ENCODE assay signal across 13 cellular contexts in genomic region chr10:49139000-49139865, GRCh38. TPM values are rescaled to one million over a fixed set of nuclear protein-coding genes. Genes with fewer than 3 reads are reported as not detected.
A peak's percentile ranks its signal among the peaks of the same experiment; 100 is the strongest.
DNase-seq lines count a peak whose midpoint lies in the region; ATAC-seq, FAIRE-seq and TF ChIP-seq lines count a peak whose summit lies in the region.
"Had no signal": no experiment of that assay in that cellular context is flagged by ENCODE, and none has a peak within 500 bp of the region (broad histone marks: within the 10 kb centered on the region; RNA-seq: fewer than 3 reads in every experiment).

No MANE protein-coding gene starts in this region.

- POLR2A ChIA-PET in HepG2 (lab: Yijun Ruan, JAX): no interaction called here

- no peak overlapping the region for H3K4me2 ChIP-seq in HepG2 (ENCODE audit: low read depth, low read length)

- no peaks in the 10 kb centered on the region for H3K9me3 ChIP-seq in mucosa of rectum (ENCODE audit: control insufficient read depth in 2 of 2, low read length in 2 of 2)
- H3K9me3 ChIP-seq in HepG2 (ENCODE audit: low read length): no peaks in the 10 kb centered on the region

- H3K9ac ChIP-seq in mucosa of rectum (ENCODE audit: low read depth in 1 of 2, low read length in 2 of 2) (no peak overlapping the region), HepG2 (ENCODE audit: insufficient read depth, low read depth, low read length) (no peak overlapping the region)

- H3K27me3 ChIP-seq in mucosa of rectum (ENCODE audit: control insufficient read depth in 2 of 2, insufficient read depth in 2 of 2, low read length in 2 of 2) (no peaks in the 10 kb centered on the region), HepG2 (ENCODE audit: control insufficient read depth in 1 of 2, insufficient read depth in 2 of 2, low read length in 2 of 2) (peaks cover 0 to 1% of the 10 kb centered on the region in 2 experiments; a peak in 3 of 5 replicates)

- no peak for TF ChIP-seq RAD21 in HepG2 (CRISPR knock-in tag; IDR thresholded peaks at IDR 0.05)

- ATAC-seq in HepG2 (no peak), GM18520 (IDR thresholded peaks at IDR 0.05; ENCODE audit: unreplicated experiment) (no peak), HG02610 (IDR thresholded peaks at IDR 0.05; ENCODE audit: unreplicated experiment) (no peak)
- ATAC-seq: left lobe of liver had no signal

- WGBS in HepG2 (ENCODE audit: low lambda C conversion rate): 13% methylated on average over 6 of the region's 8 CpGs

- no peaks in the 10 kb centered on the region for H3K36me3 ChIP-seq in mucosa of rectum (ENCODE audit: control insufficient read depth in 2 of 2, insufficient read depth in 2 of 2, low read length in 2 of 2)
- no peaks in the 10 kb centered on the region for H3K36me3 ChIP-seq in HepG2 (replicated peaks in 1 of 2; ENCODE audit: control insufficient read depth in 1 of 2, insufficient read depth in 2 of 2, low read length in 2 of 2)

- no peaks in the 10 kb centered on the region for H3K79me2 ChIP-seq in HepG2 (ENCODE audit: insufficient read depth, low read length)

- peak; percentile 43 for DNase-seq in AG09319 (ENCODE audit: extremely low read depth, low read depth)
- DNase-seq in LHCN-M2 (ENCODE audit: low read depth): peak; percentile 85
- DNase-seq in cardiac fibroblast (ENCODE audit: low read depth in 2 of 2): peak; percentile 17 to 66
- DNase-seq in OCI-M2 (lab: John Stamatoyannopoulos, UW; ENCODE audit: unreplicated experiment): no peak
- DNase-seq in HepG2 (ENCODE audit: low spot score): no peak
- DNase-seq: DMS 273 treated with DMSO at 0.1 percent for 48 hours; MM.1S; stimulated activated CD4-positive, alpha-beta T cell treated with anti-CD3 and anti-CD28 coated beads, Interleukin-4, amount 100 ng/mL, for 24 hours had no signal

- no peak for TF ChIP-seq CTCF in AG09319 (IDR thresholded peaks at IDR 0.05; ENCODE audit: low read depth, low read length)
- TF ChIP-seq CTCF in cardiac fibroblast (IDR thresholded peaks at IDR 0.05; ENCODE audit: low read depth, low read length): no peak
- no peak for TF ChIP-seq CTCF in HepG2 (CRISPR knock-in tag; IDR thresholded peaks at IDR 0.05)

- peak overlapping the region; percentile 36 to 49 for H3K27ac ChIP-seq in mucosa of rectum (ENCODE audit: low read depth in 2 of 2, low read length in 2 of 2)
- H3K27ac ChIP-seq in HepG2 (ENCODE audit: extremely low read length, insufficient read depth, low read length): no peak overlapping the region

- no peak overlapping the region for H2AFZ ChIP-seq in HepG2 (ENCODE audit: low read length)

- no peak for TF ChIP-seq POLR2A in HepG2 (IDR thresholded peaks at IDR 0.05; ENCODE audit: insufficient read depth in 1 of 2, low read depth in 2 of 2, low read length in 2 of 2)

- H4K20me1 ChIP-seq in HepG2 (ENCODE audit: insufficient read depth, low read length): no peaks in the 10 kb centered on the region

- in situ Hi-C loops in HepG2 (cut with HindIII; ENCODE audit: extremely low pct_ligation_motif_present, low pct_unique_long_range_greater_than_20kb): no loop called here

- no TSS peak for BruUV-seq in HepG2 (replicated peaks; lab: Mats Ljungman, UMichigan)

- peaks cover 3 to 4% of the 10 kb centered on the region in 2 donors for H3K4me1 ChIP-seq in mucosa of rectum (ENCODE audit: control insufficient read depth in 2 of 2, insufficient read depth in 2 of 2, low read length in 2 of 2)
- no peaks in the 10 kb centered on the region for H3K4me1 ChIP-seq in HepG2 (ENCODE audit: insufficient read depth, low read length)

- no peak for TF ChIP-seq EP300 in HepG2 (IDR thresholded peaks at IDR 0.05; ENCODE audit: low read depth in 2 of 2, low read length in 2 of 2)
- no peak for TF ChIP-seq EP300 in HepG2 (CRISPR knock-in tag; IDR thresholded peaks at IDR 0.05; ENCODE audit: borderline replicate concordance)

- H3K4me3 ChIP-seq in cardiac fibroblast (replicated peaks in 1 of 2; ENCODE audit: low read depth in 2 of 2, low read length in 2 of 2) (no peak overlapping the region), mucosa of rectum (ENCODE audit: low read length in 2 of 2) (no peak overlapping the region), HepG2 (replicated peaks in 1 of 3; ENCODE audit: insufficient read depth in 1 of 3, low read depth in 2 of 3, low read length in 3 of 3) (no peak overlapping the region)

- FAIRE-seq in HepG2 (lab: Jason Lieb, UNC): no peak

- CTCF ChIA-PET in HepG2 (lab: Yijun Ruan, JAX; ENCODE audit: low intra/inter-chr PET ratio, low total read pairs): no interaction called here

- intact Hi-C loops in HepG2 (cut with micrococcal nuclease; ENCODE audit: unreplicated experiment): no loop called here

RNA-seq across cellular contexts. Expression of gene FAM170B, which starts 5.4 kb away (rescaled TPM):
- total RNA-seq in LHCN-M2 (2014; rRNA removed): not detected in 2 replicates
- polyA plus RNA-seq in LHCN-M2 (2012): not detected
- not detected in 2 replicates for total RNA-seq in HepG2 (2016; rRNA removed; fragmentation: Illumina TruSeq; extraction: Trizol)
- not detected in 2 replicates for total RNA-seq in HepG2 (2016; cell fraction: cytosol; rRNA removed; fragmentation: Illumina TruSeq; extraction: Trizol; ENCODE audit: low read depth)
- total RNA-seq in HepG2 (2016; cell fraction: insoluble cytoplasmic fraction; rRNA removed; fragmentation: Illumina TruSeq; extraction: Trizol): not detected in 2 replicates
- total RNA-seq in HepG2 (2016; cell fraction: membrane; rRNA removed; fragmentation: Illumina TruSeq; extraction: Trizol): not detected in 2 replicates
- total RNA-seq in HepG2 (2016; cell fraction: nucleus; rRNA removed; fragmentation: Illumina TruSeq; extraction: Trizol): not detected in 2 replicates
- polyA plus RNA-seq in HepG2 (2011; rRNA removed): not detected in 2 replicates
- not detected in 2 replicates for polyA plus RNA-seq in HepG2 (2011; cell fraction: cytosol; rRNA removed)
- not detected in 2 replicates for polyA plus RNA-seq in HepG2 (2011; cell fraction: nucleus; rRNA removed)
- polyA plus RNA-seq in HepG2 (2012): not detected in 2 replicates
- not detected in 2 replicates for polyA plus RNA-seq in HepG2 (2016; cell fraction: cytosol; fragmentation: Illumina TruSeq; extraction: Trizol; ENCODE audit: low read depth)
- polyA plus RNA-seq in HepG2 (2016; cell fraction: insoluble cytoplasmic fraction; fragmentation: Illumina TruSeq; extraction: Trizol; ENCODE audit: low read depth): not detected in 2 replicates
- not detected in 2 replicates for polyA plus RNA-seq in HepG2 (2016; cell fraction: membrane; fragmentation: Illumina TruSeq; extraction: Trizol; ENCODE audit: low read depth)
- not detected in 2 replicates for polyA plus RNA-seq in HepG2 (2016; cell fraction: nucleus; fragmentation: Illumina TruSeq; extraction: Trizol; ENCODE audit: insufficient read depth, low read depth)
- polyA minus RNA-seq in HepG2 (2011; rRNA and poly(A)+ RNA removed; ENCODE audit: low replicate concordance): not detected in 2 replicates
- polyA minus RNA-seq in HepG2 (2011; cell fraction: cytosol; rRNA and poly(A)+ RNA removed): not detected in 2 replicates
- not detected in 2 replicates for polyA minus RNA-seq in HepG2 (2011; cell fraction: nucleus; rRNA and poly(A)+ RNA removed)
- total RNA-seq: dermis microvascular lymphatic vessel endothelial cell, left lobe of liver had no signal

RNA-seq across cellular contexts. Expression of gene VSTM4, which starts 23.9 kb away (rescaled TPM):
- total RNA-seq in LHCN-M2 (2014; rRNA removed) (0.23 and 0.64 TPM in 2 replicates), HepG2 (2016; rRNA removed; fragmentation: Illumina TruSeq; extraction: Trizol) (not detected in 2 replicates)
- 1.7 TPM for polyA plus RNA-seq in LHCN-M2 (2012)
- total RNA-seq in HepG2 (2016; cell fraction: cytosol; rRNA removed; fragmentation: Illumina TruSeq; extraction: Trizol; ENCODE audit: low read depth): not detected in 2 replicates
- not detected in 2 replicates for total RNA-seq in HepG2 (2016; cell fraction: insoluble cytoplasmic fraction; rRNA removed; fragmentation: Illumina TruSeq; extraction: Trizol)
- total RNA-seq in HepG2 (2016; cell fraction: membrane; rRNA removed; fragmentation: Illumina TruSeq; extraction: Trizol): not detected in 2 replicates
- not detected in 2 replicates for total RNA-seq in HepG2 (2016; cell fraction: nucleus; rRNA removed; fragmentation: Illumina TruSeq; extraction: Trizol)
- polyA plus RNA-seq in HepG2 (2011; rRNA removed): not detected in 2 replicates
- not detected in 2 replicates for polyA plus RNA-seq in HepG2 (2011; cell fraction: cytosol; rRNA removed)
- polyA plus RNA-seq in HepG2 (2011; cell fraction: nucleus; rRNA removed): not detected in 2 replicates
- not detected in 2 replicates for polyA plus RNA-seq in HepG2 (2012)
- not detected in 2 replicates for polyA plus RNA-seq in HepG2 (2016; cell fraction: cytosol; fragmentation: Illumina TruSeq; extraction: Trizol; ENCODE audit: low read depth)
- polyA plus RNA-seq in HepG2 (2016; cell fraction: insoluble cytoplasmic fraction; fragmentation: Illumina TruSeq; extraction: Trizol; ENCODE audit: low read depth): not detected in 2 replicates
- not detected in 2 replicates for polyA plus RNA-seq in HepG2 (2016; cell fraction: membrane; fragmentation: Illumina TruSeq; extraction: Trizol; ENCODE audit: low read depth)
- polyA plus RNA-seq in HepG2 (2016; cell fraction: nucleus; fragmentation: Illumina TruSeq; extraction: Trizol; ENCODE audit: insufficient read depth, low read depth): not detected in 2 replicates
- polyA minus RNA-seq in HepG2 (2011; rRNA and poly(A)+ RNA removed; ENCODE audit: low replicate concordance): 0.04 TPM in 1 of 2 replicates, not detected in the other
- polyA minus RNA-seq in HepG2 (2011; cell fraction: cytosol; rRNA and poly(A)+ RNA removed): not detected in 2 replicates
- polyA minus RNA-seq in HepG2 (2011; cell fraction: nucleus; rRNA and poly(A)+ RNA removed): not detected in 2 replicates

RNA-seq across cellular contexts. Expression of gene TMEM273, which starts 49.0 kb away (rescaled TPM):
- total RNA-seq in LHCN-M2 (2014; rRNA removed): not detected in 2 replicates
- not detected for polyA plus RNA-seq in LHCN-M2 (2012)
- total RNA-seq in HepG2 (2016; rRNA removed; fragmentation: Illumina TruSeq; extraction: Trizol): not detected in 2 replicates
- total RNA-seq in HepG2 (2016; cell fraction: cytosol; rRNA removed; fragmentation: Illumina TruSeq; extraction: Trizol; ENCODE audit: low read depth): not detected in 2 replicates
- not detected in 2 replicates for total RNA-seq in HepG2 (2016; cell fraction: insoluble cytoplasmic fraction; rRNA removed; fragmentation: Illumina TruSeq; extraction: Trizol)
- total RNA-seq in HepG2 (2016; cell fraction: membrane; rRNA removed; fragmentation: Illumina TruSeq; extraction: Trizol): not detected in 2 replicates
- total RNA-seq in HepG2 (2016; cell fraction: nucleus; rRNA removed; fragmentation: Illumina TruSeq; extraction: Trizol): not detected in 2 replicates
- polyA plus RNA-seq in HepG2 (2011; rRNA removed): not detected in 2 replicates
- not detected in 2 replicates for polyA plus RNA-seq in HepG2 (2011; cell fraction: cytosol; rRNA removed)
- polyA plus RNA-seq in HepG2 (2011; cell fraction: nucleus; rRNA removed): not detected in 2 replicates
- not detected in 2 replicates for polyA plus RNA-seq in HepG2 (2012)
- polyA plus RNA-seq in HepG2 (2016; cell fraction: cytosol; fragmentation: Illumina TruSeq; extraction: Trizol; ENCODE audit: low read depth): not detected in 2 replicates
- not detected in 2 replicates for polyA plus RNA-seq in HepG2 (2016; cell fraction: insoluble cytoplasmic fraction; fragmentation: Illumina TruSeq; extraction: Trizol; ENCODE audit: low read depth)
- not detected in 2 replicates for polyA plus RNA-seq in HepG2 (2016; cell fraction: membrane; fragmentation: Illumina TruSeq; extraction: Trizol; ENCODE audit: low read depth)
- not detected in 2 replicates for polyA plus RNA-seq in HepG2 (2016; cell fraction: nucleus; fragmentation: Illumina TruSeq; extraction: Trizol; ENCODE audit: insufficient read depth, low read depth)
- polyA minus RNA-seq in HepG2 (2011; rRNA and poly(A)+ RNA removed; ENCODE audit: low replicate concordance): not detected in 2 replicates
- polyA minus RNA-seq in HepG2 (2011; cell fraction: cytosol; rRNA and poly(A)+ RNA removed): not detected in 2 replicates
- not detected in 2 replicates for polyA minus RNA-seq in HepG2 (2011; cell fraction: nucleus; rRNA and poly(A)+ RNA removed)

Comparison
In these comparisons a context has a peak if more than half of its experiments do, and no peak if none do; other contexts are left out.
1. DNase-seq: peak in AG09319 (single experiment), LHCN-M2 (single experiment) and cardiac fibroblast (2 of 2); none in OCI-M2 (single experiment) and HepG2 (single experiment).